ENCODE assay signal across 16 cellular contexts in genomic region chrX:136598631-136599030, GRCh38. TPM values are rescaled to one million over a fixed set of nuclear protein-coding genes. Genes with fewer than 3 reads are reported as not detected.
DNase-seq lines count a peak whose midpoint lies in the region; ATAC-seq and TF ChIP-seq lines count a peak whose summit lies in the region.
"Had no signal": no experiment of that assay in that cellular context is flagged by ENCODE, and none has a peak within 500 bp of the region (broad histone marks: within the 10 kb centered on the region; RNA-seq: fewer than 3 reads in every experiment).

No MANE protein-coding gene starts in this region.

- H3K27ac Mint-ChIP-seq in activated naive CD8-positive, alpha-beta T cell, result peak overlapping the region; percentile 70
- H3K27ac Mint-ChIP-seq in stimulated activated naive CD8-positive, alpha-beta T cell treated with anti-CD3 and anti-CD28 coated beads, Interleukin-15, Interleukin-2, amounts not matched to agents 100 ng/mL and 50 ng/mL, for 24 hours, result peak overlapping the region; percentile 73
- H3K27ac Mint-ChIP-seq: memory B cell had no signal

- H3K36me3 Mint-ChIP-seq in activated naive CD8-positive, alpha-beta T cell, result no peaks in the 10 kb centered on the region
- no peaks in the 10 kb centered on the region for H3K36me3 Mint-ChIP-seq in stimulated activated naive CD8-positive, alpha-beta T cell treated with anti-CD3 and anti-CD28 coated beads, Interleukin-15, Interleukin-2, amounts not matched to agents 100 ng/mL and 50 ng/mL, for 24 hours (ENCODE audit: low read depth)
- H3K36me3 Mint-ChIP-seq: memory B cell had no signal

- H3K4me1 Mint-ChIP-seq in activated naive CD8-positive, alpha-beta T cell (ENCODE audit: low read depth), result peaks cover 10% of the 10 kb centered on the region
- peaks cover 45% of the 10 kb centered on the region for H3K4me1 Mint-ChIP-seq in stimulated activated naive CD8-positive, alpha-beta T cell treated with anti-CD3 and anti-CD28 coated beads, Interleukin-15, Interleukin-2, amounts not matched to agents 100 ng/mL and 50 ng/mL, for 24 hours (ENCODE audit: low read depth)
- H3K4me1 Mint-ChIP-seq: memory B cell had no signal

- intact Hi-C loops in ascending aorta (cut with DNase I), result no loop called here

- no peaks in the 10 kb centered on the region for H3K4me1 ChIP-seq in ascending aorta
- H3K4me1 ChIP-seq: right atrium auricular region had no signal

- no peaks in the 10 kb centered on the region for H3K27me3 Mint-ChIP-seq in activated naive CD8-positive, alpha-beta T cell
- no peaks in the 10 kb centered on the region for H3K27me3 Mint-ChIP-seq in stimulated activated naive CD8-positive, alpha-beta T cell treated with anti-CD3 and anti-CD28 coated beads, Interleukin-15, Interleukin-2, amounts not matched to agents 100 ng/mL and 50 ng/mL, for 24 hours
- H3K27me3 Mint-ChIP-seq: memory B cell had no signal

- no peak overlapping the region for H3K4me3 ChIP-seq in ascending aorta
- H3K4me3 ChIP-seq: right atrium auricular region had no signal

- H3K27ac ChIP-seq in ascending aorta, result no peak overlapping the region
- H3K27ac ChIP-seq: right atrium auricular region had no signal

- H3K27me3 ChIP-seq in ascending aorta, result no peaks in the 10 kb centered on the region
- H3K27me3 ChIP-seq: right atrium auricular region had no signal

- no peaks in the 10 kb centered on the region for H3K36me3 ChIP-seq in ascending aorta
- H3K36me3 ChIP-seq: right atrium auricular region had no signal

- H3K9me3 Mint-ChIP-seq in activated naive CD8-positive, alpha-beta T cell (ENCODE audit: low read depth), result no peaks in the 10 kb centered on the region
- no peaks in the 10 kb centered on the region for H3K9me3 Mint-ChIP-seq in stimulated activated naive CD8-positive, alpha-beta T cell treated with anti-CD3 and anti-CD28 coated beads, Interleukin-15, Interleukin-2, amounts not matched to agents 100 ng/mL and 50 ng/mL, for 24 hours
- H3K9me3 Mint-ChIP-seq: memory B cell had no signal

- DNase-seq in stimulated activated CD4-positive, alpha-beta T cell treated with anti-CD3 and anti-CD28 coated beads, Interleukin-2, amount 100 ng/mL, for 24 hours, result peak; percentile 23 to 39
- DNase-seq in stimulated activated CD4-positive, alpha-beta T cell treated with anti-CD3 and anti-CD28 coated beads, Interleukin-4, amount 100 ng/mL, for 4 hours, result no peak
- DNase-seq in T-helper 22 cell (ENCODE audit: low read depth) (peak; percentile 49), ascending aorta (ENCODE audit: low spot score in 2 of 2) (no peak)
- DNase-seq: DMS79, NCI-H1694 had no signal

- ATAC-seq in HG02759 (IDR thresholded peaks at IDR 0.05; ENCODE audit: unreplicated experiment) (no peak), GM21723 (IDR thresholded peaks at IDR 0.05; ENCODE audit: unreplicated experiment) (no peak)

- TF ChIP-seq CTCF in ascending aorta (IDR thresholded peaks at IDR 0.05), result no peak

- no peaks in the 10 kb centered on the region for H3K9me3 ChIP-seq in ascending aorta
- H3K9me3 ChIP-seq: right atrium auricular region had no signal

- no peak overlapping the region for H3K4me3 Mint-ChIP-seq in activated naive CD8-positive, alpha-beta T cell
- peak overlapping the region; percentile 16 for H3K4me3 Mint-ChIP-seq in stimulated activated naive CD8-positive, alpha-beta T cell treated with anti-CD3 and anti-CD28 coated beads, Interleukin-15, Interleukin-2, amounts not matched to agents 100 ng/mL and 50 ng/mL, for 24 hours
- H3K4me3 Mint-ChIP-seq: memory B cell had no signal

RNA-seq across cellular contexts. Expression of gene CD40LG, which starts 49.3 kb away (rescaled TPM):
- total RNA-seq in ascending aorta, result not detected
- total RNA-seq: H4, myocyte, osteoblast, ureter had no signal

Comparison
In these comparisons a context has a peak if more than half of its experiments do, and no peak if none do; other contexts are left out.
1. DNase-seq: peak in stimulated activated CD4-positive, alpha-beta T cell treated with anti-CD3 and anti-CD28 coated beads, Interleukin-2, amount 100 ng/mL, for 24 hours (2 of 2) and T-helper 22 cell (single experiment); none in stimulated activated CD4-positive, alpha-beta T cell treated with anti-CD3 and anti-CD28 coated beads, Interleukin-4, amount 100 ng/mL, for 4 hours (0 of 2) and ascending aorta (0 of 2).